21 cellular contexts compared by ENCODE assay signal in the genomic region with DNA sequence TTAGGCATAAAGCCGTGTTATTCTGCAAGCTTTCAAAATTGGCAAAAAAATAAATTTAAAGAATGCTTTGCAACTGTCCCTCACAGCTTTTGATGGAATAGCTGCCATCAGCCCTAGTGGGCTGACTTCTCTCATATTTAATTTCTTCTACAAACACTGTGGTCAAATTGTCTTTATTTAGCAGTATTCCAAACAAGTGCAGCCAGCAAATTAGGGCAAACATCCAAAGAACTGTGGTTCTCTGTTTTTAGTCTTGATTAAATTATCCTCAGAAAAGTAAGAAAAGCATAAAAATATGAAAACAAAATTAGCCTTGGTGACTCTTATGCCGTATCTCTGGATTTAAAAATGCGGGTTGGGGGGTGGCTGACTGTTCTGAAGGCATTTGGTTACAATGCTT.
DNase-seq lines count a peak whose midpoint lies in the region; ATAC-seq and TF ChIP-seq lines count a peak whose summit lies in the region.
"Had no signal": no experiment of that assay in that cellular context is flagged by ENCODE, and none has a peak within 500 bp of the region (broad histone marks: within the 10 kb centered on the region; RNA-seq: fewer than 3 reads in every experiment).

No MANE protein-coding gene starts in this region.

- no peaks in the 10 kb centered on the region; the same call in 1 of the 2 replicates for H3F3A ChIP-seq in PC-9 (ENCODE audit: insufficient read depth, low read depth)

- H3K9me2 ChIP-seq in PC-9 (ENCODE audit: insufficient read depth), result no peaks in the 10 kb centered on the region

- no peaks in the 10 kb centered on the region for H3K79me2 ChIP-seq in PC-9 (ENCODE audit: low read depth)

- ATAC-seq in WTC11, result no peak
- ATAC-seq in activated T-cell treated with anti-CD3 and anti-CD28 coated beads, Interleukin-2, amount 50 U/mL, for 72 hours (replicated peaks in 1 of 2), result no peak
- ATAC-seq: gastrocnemius medialis; lower lobe of right lung; natural killer cell treated with Interleukin-12 subunit alpha and Interleukin-12 subunit beta and Interleukin-15 and Interleukin-18, amount 100 ng/mL, for 72 hours; right lobe of liver had no signal

- H3K4me1 ChIP-seq in HUES48 (ENCODE audit: control insufficient read depth, insufficient read depth, low read length) (peaks cover 48% of the 10 kb centered on the region), PC-9 (replicated peaks; ENCODE audit: insufficient read depth) (no peaks in the 10 kb centered on the region)
- H3K4me1 ChIP-seq: gastrocnemius medialis, lower lobe of right lung, right lobe of liver had no signal

- H3K4me1 Mint-ChIP-seq in WTC11, result peaks cover 45% of the 10 kb centered on the region
- H3K4me1 Mint-ChIP-seq in osteocyte (ENCODE audit: unreplicated experiment), result peaks cover 24% of the 10 kb centered on the region
- H3K4me1 Mint-ChIP-seq in activated T-cell treated with anti-CD3 and anti-CD28 coated beads, Interleukin-2, amount 50 U/mL, for 72 hours (ENCODE audit: low read depth), result no peaks in the 10 kb centered on the region
- H3K4me1 Mint-ChIP-seq: activated CD4-positive, alpha-beta memory T cell treated with anti-CD3 and anti-CD28 coated beads, Interleukin-2, amount 10 ng/mL, durations not matched to agents 7 days and 5 days; activated naive CD8-positive, alpha-beta T cell treated with anti-CD3 and anti-CD28 coated beads, Interleukin-2, amount 10 ng/mL, durations not matched to agents 7 days and 5 days; central memory CD8-positive, alpha-beta T cell had no signal

- CTCF ChIA-PET in WTC11 (lab: Charles Lee) (interaction anchor here (2.1 kb wide), 1 partner anchor 22 kb away, joined by 5 read pairs; no protein-coding TSS in a partner anchor), PC-9 (lab: Charles Lee) (no interaction called here)

- DNase-seq in WTC11 (ENCODE audit: low spot score) (no peak), fibroblast of the aortic adventitia (ENCODE audit: low read depth) (peak; percentile 32), osteocyte (ENCODE audit: extremely low spot score, unreplicated experiment) (no peak), PC-9 (no peak), posterior vena cava (ENCODE audit: low spot score) (no peak), COLO829 (ENCODE audit: low spot score) (no peak)
- DNase-seq in activated T-cell treated with anti-CD3 and anti-CD28 coated beads, Interleukin-2, amount 50 U/mL, for 72 hours, result no peak
- DNase-seq: activated CD4-positive, alpha-beta memory T cell treated with anti-CD3 and anti-CD28 coated beads, Interleukin-2, amount 10 ng/mL, durations not matched to agents 7 days and 5 days; activated naive CD8-positive, alpha-beta T cell treated with anti-CD3 and anti-CD28 coated beads, Interleukin-2, amount 10 ng/mL, durations not matched to agents 7 days and 5 days; CD8-positive, alpha-beta memory T cell; EL; gastrocnemius medialis; lower lobe of right lung; Peyer's patch; right lobe of liver had no signal

- peaks cover 40% of the 10 kb centered on the region for H3K36me3 Mint-ChIP-seq in WTC11
- peaks cover 42% of the 10 kb centered on the region for H3K36me3 Mint-ChIP-seq in osteocyte (ENCODE audit: unreplicated experiment)
- no peaks in the 10 kb centered on the region for H3K36me3 Mint-ChIP-seq in activated T-cell treated with anti-CD3 and anti-CD28 coated beads, Interleukin-2, amount 50 U/mL, for 72 hours (ENCODE audit: insufficient read depth in 2 of 2)
- H3K36me3 Mint-ChIP-seq: activated naive CD8-positive, alpha-beta T cell treated with anti-CD3 and anti-CD28 coated beads, Interleukin-2, amount 10 ng/mL, durations not matched to agents 7 days and 5 days; CD8-positive, alpha-beta memory T cell; natural killer cell treated with Interleukin-12 subunit alpha and Interleukin-12 subunit beta and Interleukin-15 and Interleukin-18, amount 100 ng/mL, for 72 hours had no signal

- H4K20me1 ChIP-seq in PC-9 (ENCODE audit: insufficient read depth), result no peaks in the 10 kb centered on the region

- no peaks in the 10 kb centered on the region for H3K9me3 Mint-ChIP-seq in WTC11
- no peaks in the 10 kb centered on the region for H3K9me3 Mint-ChIP-seq in osteocyte (ENCODE audit: unreplicated experiment)
- H3K9me3 Mint-ChIP-seq in activated T-cell treated with anti-CD3 and anti-CD28 coated beads, Interleukin-2, amount 50 U/mL, for 72 hours, result no peaks in the 10 kb centered on the region
- H3K9me3 Mint-ChIP-seq: activated CD4-positive, alpha-beta memory T cell treated with anti-CD3 and anti-CD28 coated beads, Interleukin-2, amount 10 ng/mL, durations not matched to agents 7 days and 5 days; activated naive CD8-positive, alpha-beta T cell treated with anti-CD3 and anti-CD28 coated beads, Interleukin-2, amount 10 ng/mL, durations not matched to agents 7 days and 5 days; central memory CD8-positive, alpha-beta T cell; natural killer cell treated with Interleukin-12 subunit alpha and Interleukin-12 subunit beta and Interleukin-15 and Interleukin-18, amount 100 ng/mL, for 72 hours had no signal

- H3K4me3 ChIP-seq in HUES48 (ENCODE audit: low read depth, low read length) (no peak overlapping the region), fibroblast of the aortic adventitia (ENCODE audit: low read depth, low read length) (no peak overlapping the region), PC-9 (no peak overlapping the region)
- H3K4me3 ChIP-seq: lower lobe of right lung, right lobe of liver had no signal

- peak overlapping the region; percentile 88 for H3K27ac ChIP-seq in HUES48 (ENCODE audit: low read depth, low read length)
- H3K27ac ChIP-seq in PC-9, result no peak overlapping the region
- H3K27ac ChIP-seq: gastrocnemius medialis, HL-60, KMS-11, lower lobe of right lung, Peyer's patch, right lobe of liver, VCaP had no signal

- POLR2A ChIA-PET in WTC11 (lab: Charles Lee), result no interaction called here
- POLR2A ChIA-PET in PC-9 (lab: Charles Lee; ENCODE audit: unreplicated experiment), result interaction anchor here (0.7 kb wide), 1 partner anchor 151 kb away, joined by 14 read pairs; no protein-coding TSS in a partner anchor

- H3K36me3 ChIP-seq in HUES48 (ENCODE audit: control insufficient read depth, insufficient read depth, low read length), result peaks cover 35% of the 10 kb centered on the region
- no peaks in the 10 kb centered on the region for H3K36me3 ChIP-seq in PC-9 (ENCODE audit: low read depth)
- H3K36me3 ChIP-seq: gastrocnemius medialis had no signal

- H3K9ac ChIP-seq in HUES48 (ENCODE audit: low read depth, low read length), result no peak overlapping the region
- H3K9ac ChIP-seq: KMS-11 had no signal

- intact Hi-C loops in PC-9 (cut with micrococcal nuclease; ENCODE audit: unreplicated experiment), result no loop called here
- intact Hi-C loops in posterior vena cava (cut with DNase I), result no loop called here

- no peak overlapping the region for H3K4me2 ChIP-seq in PC-9
- H3K4me2 ChIP-seq: KMS-11 had no signal

- H3K27me3 Mint-ChIP-seq in WTC11 (ENCODE audit: low read depth) (no peaks in the 10 kb centered on the region), osteocyte (ENCODE audit: unreplicated experiment) (no peaks in the 10 kb centered on the region)
- no peaks in the 10 kb centered on the region for H3K27me3 Mint-ChIP-seq in activated T-cell treated with anti-CD3 and anti-CD28 coated beads, Interleukin-2, amount 50 U/mL, for 72 hours (ENCODE audit: low read depth)

- no peak overlapping the region for H2AFZ ChIP-seq in PC-9

- H3K4me3 Mint-ChIP-seq in WTC11 (0 out of 2 replicates have a peak overlapping the region, but pooled peaks have one; percentile 51), osteocyte (ENCODE audit: unreplicated experiment) (no peak overlapping the region)
- no peak overlapping the region for H3K4me3 Mint-ChIP-seq in activated T-cell treated with anti-CD3 and anti-CD28 coated beads, Interleukin-2, amount 50 U/mL, for 72 hours
- H3K4me3 Mint-ChIP-seq: activated CD4-positive, alpha-beta memory T cell treated with anti-CD3 and anti-CD28 coated beads, Interleukin-2, amount 10 ng/mL, durations not matched to agents 7 days and 5 days; CD8-positive, alpha-beta memory T cell; central memory CD8-positive, alpha-beta T cell; natural killer cell treated with Interleukin-12 subunit alpha and Interleukin-12 subunit beta and Interleukin-15 and Interleukin-18, amount 100 ng/mL, for 72 hours had no signal

- peak overlapping the region; percentile 52; the same call in 1 of the 2 replicates for H3K27ac Mint-ChIP-seq in WTC11
- peak overlapping the region; percentile 73 for H3K27ac Mint-ChIP-seq in osteocyte (ENCODE audit: unreplicated experiment)
- H3K27ac Mint-ChIP-seq in activated T-cell treated with anti-CD3 and anti-CD28 coated beads, Interleukin-2, amount 50 U/mL, for 72 hours, result no peak overlapping the region
- H3K27ac Mint-ChIP-seq: activated CD4-positive, alpha-beta memory T cell treated with anti-CD3 and anti-CD28 coated beads, Interleukin-2, amount 10 ng/mL, durations not matched to agents 7 days and 5 days; activated naive CD8-positive, alpha-beta T cell treated with anti-CD3 and anti-CD28 coated beads, Interleukin-2, amount 10 ng/mL, durations not matched to agents 7 days and 5 days; CD8-positive, alpha-beta memory T cell; natural killer cell treated with Interleukin-12 subunit alpha and Interleukin-12 subunit beta and Interleukin-15 and Interleukin-18, amount 100 ng/mL, for 72 hours had no signal

- H3K27me3 ChIP-seq in HUES48 (ENCODE audit: control insufficient read depth, insufficient read depth, low read length), result no peaks in the 10 kb centered on the region
- no peaks in the 10 kb centered on the region for H3K27me3 ChIP-seq in PC-9 (ENCODE audit: insufficient read depth, low read depth)
- H3K27me3 ChIP-seq: gastrocnemius medialis, Peyer's patch, right lobe of liver had no signal

- H3K9me3 ChIP-seq in HUES48 (ENCODE audit: control insufficient read depth, insufficient read depth, low read length) (no peaks in the 10 kb centered on the region), PC-9 (ENCODE audit: insufficient read depth, low read depth) (no peaks in the 10 kb centered on the region)
- H3K9me3 ChIP-seq: gastrocnemius medialis, lower lobe of right lung, Peyer's patch, right lobe of liver had no signal

- TF ChIP-seq CTCF in WTC11 (IDR thresholded peaks at IDR 0.05) (no peak), fibroblast of the aortic adventitia (IDR thresholded peaks at IDR 0.05; ENCODE audit: insufficient read depth, low read length) (no peak), osteocyte (IDR thresholded peaks at IDR 0.05) (no peak), PC-9 (conservative IDR thresholded peaks at IDR 0.05) (no peak)

- no TSS peak for BruUV-seq in PC-9 (replicated peaks; lab: Mats Ljungman, UMichigan)
